In genomic region chr5:55989860-55990259, GRCh38 we compare ENCODE assay signal across 15 cellular contexts. TPM values are rescaled to one million over a fixed set of nuclear protein-coding genes. Genes with fewer than 3 reads are reported as not detected.
DNase-seq lines count a peak whose midpoint lies in the region; ATAC-seq and TF ChIP-seq lines count a peak whose summit lies in the region.
"Had no signal": no experiment of that assay in that cellular context is flagged by ENCODE, and none has a peak within 500 bp of the region (broad histone marks: within the 10 kb centered on the region; RNA-seq: fewer than 3 reads in every experiment).

No MANE protein-coding gene starts in this region.

- in situ Hi-C loops in mammary epithelial cell (cut with MboI; ENCODE audit: low sequenced_read_pairs in 2 of 2): no loop called here

- no peak overlapping the region for H2AFZ ChIP-seq in mammary epithelial cell (ENCODE audit: low read depth, low read length)

- H3K36me3 ChIP-seq in mammary epithelial cell (ENCODE audit: insufficient read depth, low read length) (peaks cover 5% of the 10 kb centered on the region), right lobe of liver (peaks cover 0 to 2% (median 0%) of the 10 kb centered on the region in 4 donors), upper lobe of right lung (peaks cover 11% of the 10 kb centered on the region), mucosa of descending colon (ENCODE audit: low read depth) (no peaks in the 10 kb centered on the region)

- no peak overlapping the region for H3K4me3 Mint-ChIP-seq in MCF 10A (ENCODE audit: unreplicated experiment)
- peak overlapping the region; percentile 51 for H3K4me3 Mint-ChIP-seq in activated naive CD8-positive, alpha-beta T cell treated with anti-CD3 and anti-CD28 coated beads, Interleukin-2, amount 50 U/mL, for 24 hours
- H3K4me3 Mint-ChIP-seq: B cell had no signal

- peaks cover 8% of the 10 kb centered on the region for H3K36me3 Mint-ChIP-seq in MCF 10A (ENCODE audit: insufficient read depth, unreplicated experiment)
- peaks cover 62% of the 10 kb centered on the region for H3K36me3 Mint-ChIP-seq in activated naive CD8-positive, alpha-beta T cell treated with anti-CD3 and anti-CD28 coated beads, Interleukin-2, amount 50 U/mL, for 24 hours (ENCODE audit: low read depth)

- no peaks in the 10 kb centered on the region for H3K27me3 Mint-ChIP-seq in MCF 10A (ENCODE audit: insufficient read depth, unreplicated experiment)
- H3K27me3 Mint-ChIP-seq in activated naive CD8-positive, alpha-beta T cell treated with anti-CD3 and anti-CD28 coated beads, Interleukin-2, amount 50 U/mL, for 24 hours: no peaks in the 10 kb centered on the region
- H3K27me3 Mint-ChIP-seq: B cell had no signal

- dilution Hi-C loops in mammary epithelial cell (cut with HindIII; ENCODE audit: low sequenced_read_pairs): no loop called here

- no peak for TF ChIP-seq CTCF in MCF 10A (IDR thresholded peaks at IDR 0.05; ENCODE audit: unreplicated experiment)
- TF ChIP-seq CTCF in mammary epithelial cell (conservative IDR thresholded peaks at IDR 0.05 in 1 of 2, IDR thresholded peaks at IDR 0.05 in 1 of 2; ENCODE audit: extremely low read depth in 1 of 2, insufficient read depth in 1 of 2, low read depth in 1 of 2, low read length in 2 of 2): no peak
- TF ChIP-seq CTCF in right lobe of liver (IDR thresholded peaks at IDR 0.05): no peak
- no peak for TF ChIP-seq CTCF in upper lobe of right lung (IDR thresholded peaks at IDR 0.05)
- no peak for TF ChIP-seq CTCF in mucosa of descending colon (IDR thresholded peaks at IDR 0.05)

- no peak for TF ChIP-seq POLR2A in right lobe of liver (IDR thresholded peaks at IDR 0.05)

- WGBS in mammary epithelial cell (ENCODE audit: low coverage, missing lambda C conversion rate): 100% methylated on average over 1 of the region's 1 CpG
- 12% methylated on average over 1 of the region's 1 CpG for WGBS in right lobe of liver (ENCODE audit: insufficient coverage, low coverage, low lambda C conversion rate, missing lambda C conversion rate)

- H3K9me3 ChIP-seq in mammary epithelial cell (replicated peaks; ENCODE audit: insufficient read depth, low read length): no peaks in the 10 kb centered on the region
- no peaks in the 10 kb centered on the region for H3K9me3 ChIP-seq in right lobe of liver
- H3K9me3 ChIP-seq in upper lobe of right lung: no peaks in the 10 kb centered on the region
- no peaks in the 10 kb centered on the region for H3K9me3 ChIP-seq in mucosa of descending colon

- H3K4me1 ChIP-seq in mammary epithelial cell (ENCODE audit: insufficient read depth, low read length) (peaks cover 16% of the 10 kb centered on the region), right lobe of liver (peaks cover 0 to 43% (median 9%) of the 10 kb centered on the region in 4 donors), upper lobe of right lung (peaks cover 30% of the 10 kb centered on the region), mucosa of descending colon (ENCODE audit: low read depth) (peaks cover 34% of the 10 kb centered on the region)

- peaks cover 8% of the 10 kb centered on the region for H3K9me3 Mint-ChIP-seq in MCF 10A (ENCODE audit: unreplicated experiment)
- peaks cover 5% of the 10 kb centered on the region for H3K9me3 Mint-ChIP-seq in activated naive CD8-positive, alpha-beta T cell treated with anti-CD3 and anti-CD28 coated beads, Interleukin-2, amount 50 U/mL, for 24 hours

- H3K27me3 ChIP-seq in mammary epithelial cell (ENCODE audit: insufficient read depth, low read length) (no peaks in the 10 kb centered on the region), right lobe of liver (no peaks in the 10 kb centered on the region), upper lobe of right lung (no peaks in the 10 kb centered on the region)

- no peak overlapping the region for H3K4me3 ChIP-seq in mammary epithelial cell (replicated peaks in 1 of 3; ENCODE audit: insufficient read depth in 1 of 3, low read depth in 2 of 3, low read length in 3 of 3)
- peak overlapping the region in 2 of 3 donors; percentile 30 to 34 for H3K4me3 ChIP-seq in right lobe of liver
- peak overlapping the region; percentile 12 for H3K4me3 ChIP-seq in upper lobe of right lung
- H3K4me3 ChIP-seq in mucosa of descending colon: no peak overlapping the region

- H3K27ac ChIP-seq in mammary epithelial cell (ENCODE audit: insufficient read depth, low read depth, low read length): no peak overlapping the region
- peak overlapping the region; percentile 10 to 56 (median 41) for H3K27ac ChIP-seq in right lobe of liver
- no peak overlapping the region for H3K27ac ChIP-seq in upper lobe of right lung

- H3K4me1 Mint-ChIP-seq in MCF 10A (ENCODE audit: insufficient read depth, unreplicated experiment): peaks cover 25% of the 10 kb centered on the region
- peaks cover 74% of the 10 kb centered on the region for H3K4me1 Mint-ChIP-seq in activated naive CD8-positive, alpha-beta T cell treated with anti-CD3 and anti-CD28 coated beads, Interleukin-2, amount 50 U/mL, for 24 hours

- ATAC-seq in activated naive CD8-positive, alpha-beta T cell treated with anti-CD3 and anti-CD28 coated beads, Interleukin-2, amount 50 U/mL, for 24 hours: no peak
- ATAC-seq in right lobe of liver: peak; percentile 9 to 63 (median 27)
- ATAC-seq in upper lobe of right lung: no peak
- no peak for ATAC-seq in mucosa of descending colon

- intact Hi-C loops in MCF 10A (cut with micrococcal nuclease): loop anchor here (5.0 to 10.0 kb wide), 2 partner anchors 65 to 192 kb away; no protein-coding TSS in a partner anchor
- intact Hi-C loops in mammary epithelial cell (cut with micrococcal nuclease): loop anchor here (5.0 kb wide), 1 partner anchor 132 kb away; no protein-coding TSS in a partner anchor
- intact Hi-C loops in right lobe of liver (cut with DNase I): no loop called here
- intact Hi-C loops in upper lobe of right lung (cut with DNase I): loop anchor here (5.0 kb wide), 1 partner anchor 202 kb away; no protein-coding TSS in a partner anchor
- intact Hi-C loops in mucosa of descending colon (cut with DNase I, micrococcal nuclease): no loop called here

- POLR2A ChIA-PET in MCF 10A (lab: Yijun Ruan, JAX): interaction anchor here (0.7 to 1.2 kb wide), 2 partner anchors 10 to 114 kb away, joined by 4 to 5 read pairs; no protein-coding TSS in a partner anchor

- H3K79me2 ChIP-seq in mammary epithelial cell (ENCODE audit: insufficient read depth, low read length): peaks cover 92% of the 10 kb centered on the region

- H3K9ac ChIP-seq in mammary epithelial cell (ENCODE audit: insufficient read depth, low read length): no peak overlapping the region

- CTCF ChIA-PET in MCF 10A (lab: Yijun Ruan, JAX) (interaction anchor here (1.0 to 1.5 kb wide), 5 partner anchors 9 to 274 kb away, joined by 3 to 9 read pairs (median 4); no protein-coding TSS in a partner anchor), mammary epithelial cell (lab: Charles Lee; ENCODE audit: low non-redundant PET) (no interaction called here)

- DNase-seq in MCF 10A (ENCODE audit: unreplicated experiment) (no peak), mammary epithelial cell (no peak), right lobe of liver (no peak), upper lobe of right lung (no peak), mucosa of descending colon (no peak), NCI-H82 treated with DMSO at 0.1 percent for 48 hours (lab: John Stamatoyannopoulos, UW; ENCODE audit: unreplicated experiment) (no peak)
- no peak for DNase-seq in activated naive CD8-positive, alpha-beta T cell treated with anti-CD3 and anti-CD28 coated beads, Interleukin-2, amount 50 U/mL, for 24 hours
- no peak for DNase-seq in activated CD8-positive, alpha-beta memory T cell treated with anti-CD3 and anti-CD28 coated beads, Interleukin-2, amount 50 U/mL, for 4 hours
- DNase-seq: activated CD4-positive, alpha-beta T cell treated with anti-CD3 and anti-CD28 coated beads, Interleukin-2, amount 50 U/mL, for 48 hours; anterior cingulate cortex; effector CD8-positive, alpha-beta T cell; midbrain; MV-4-11; stimulated activated CD4-positive, alpha-beta T cell treated with anti-CD3 and anti-CD28 coated beads, Interleukin-2, amount 100 ng/mL, for 24 hours had no signal

- no TSS peak for BruUV-seq in MCF 10A (replicated peaks; lab: Mats Ljungman, UMichigan)
- BruUV-seq in mammary epithelial cell (replicated peaks; lab: Mats Ljungman, UMichigan): no TSS peak

- peak overlapping the region; percentile 11 for H3K27ac Mint-ChIP-seq in MCF 10A (ENCODE audit: low read depth, unreplicated experiment)
- H3K27ac Mint-ChIP-seq in activated naive CD8-positive, alpha-beta T cell treated with anti-CD3 and anti-CD28 coated beads, Interleukin-2, amount 50 U/mL, for 24 hours: no peak overlapping the region
- H3K27ac Mint-ChIP-seq: B cell had no signal

- no peaks in the 10 kb centered on the region for H4K20me1 ChIP-seq in mammary epithelial cell (ENCODE audit: insufficient read depth, low read length)

- no peak overlapping the region for H3K4me2 ChIP-seq in mammary epithelial cell (ENCODE audit: insufficient read depth, low read depth, low read length)

RNA-seq across cellular contexts. Expression of gene IL6ST, which starts 4.9 kb away (rescaled TPM):
- total RNA-seq in MCF 10A (2022) (108 and 115 TPM in 2 replicates), mammary epithelial cell (100 to 1,000 TPM; 103 to 108 TPM), right lobe of liver (100 to 1,000 TPM; 150 to 341 (median 278) TPM), upper lobe of right lung (435 TPM), mucosa of descending colon (100 to 1,000 TPM in 2 of 3 donors, 10 to 100 TPM in 1; 78.0 to 209 (median 126) TPM)
- polyA plus RNA-seq in mammary epithelial cell: 54.0 TPM
- polyA minus RNA-seq in mammary epithelial cell: 172 TPM

Comparison
In these comparisons a context has a peak if more than half of its experiments do, and no peak if none do; other contexts are left out.
1. H3K27ac ChIP-seq: peak in right lobe of liver (3 of 3); none in mammary epithelial cell (single experiment) and upper lobe of right lung (single experiment).
2. H3K4me3 ChIP-seq: peak in right lobe of liver (2 of 3) and upper lobe of right lung (single experiment); none in mammary epithelial cell (0 of 3) and mucosa of descending colon (single experiment).
3. ATAC-seq: peak in right lobe of liver (4 of 4); none in activated naive CD8-positive, alpha-beta T cell treated with anti-CD3 and anti-CD28 coated beads, Interleukin-2, amount 50 U/mL, for 24 hours (single experiment), upper lobe of right lung (single experiment) and mucosa of descending colon (single experiment).
4. intact Hi-C loops: an anchor here in MCF 10A (5.0 to 10.0 kb wide), mammary epithelial cell (5.0 kb wide) and upper lobe of right lung (5.0 kb wide); none called in right lobe of liver and mucosa of descending colon.